Comparison of ENCODE assay signal across 8 cellular contexts in the genomic region with DNA sequence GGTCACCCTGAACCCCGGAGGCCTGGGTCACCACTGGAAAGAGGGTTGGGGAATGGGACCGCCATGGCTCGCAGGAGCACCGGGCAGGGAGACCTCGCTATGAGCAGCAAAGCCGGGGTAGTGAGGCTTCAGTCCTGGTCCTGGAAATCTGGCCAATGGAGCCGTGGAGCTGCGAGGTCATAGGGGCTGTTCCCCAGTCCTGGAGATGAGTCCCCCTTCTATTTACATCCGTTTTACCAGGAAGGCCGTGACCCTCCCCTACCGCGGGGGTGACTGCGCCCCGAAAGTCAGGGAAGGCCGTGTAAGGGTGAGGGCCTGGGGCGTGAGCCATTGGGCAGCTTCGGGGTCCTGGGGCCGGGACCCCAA. TPM values are rescaled to one million over a fixed set of nuclear protein-coding genes. Genes with fewer than 3 reads are reported as not detected.
A peak's percentile ranks its signal among the peaks of the same experiment; 100 is the strongest.
DNase-seq lines count a peak whose midpoint lies in the region; ATAC-seq and TF ChIP-seq lines count a peak whose summit lies in the region.

No MANE protein-coding gene starts in this region.

- H3K27ac Mint-ChIP-seq in activated naive CD4-positive, alpha-beta T cell treated with anti-CD3 and anti-CD28 coated beads, Interleukin-2, amount 10 ng/mL, durations not matched to agents 7 days and 5 days: peak overlapping the region; percentile 84

- ATAC-seq in HG02588 (IDR thresholded peaks at IDR 0.05; ENCODE audit: unreplicated experiment): no peak

- H3K36me3 Mint-ChIP-seq in activated naive CD4-positive, alpha-beta T cell treated with anti-CD3 and anti-CD28 coated beads, Interleukin-2, amount 10 ng/mL, durations not matched to agents 7 days and 5 days: peaks cover 6% of the 10 kb centered on the region

- peaks cover 18 to 35% (median 31%) of the 10 kb centered on the region in 4 donors for H3K4me1 ChIP-seq in transverse colon

- peak overlapping the region; percentile 87 to 93 (median 92) for H3K27ac ChIP-seq in transverse colon

- H3K9me3 Mint-ChIP-seq in activated naive CD4-positive, alpha-beta T cell treated with anti-CD3 and anti-CD28 coated beads, Interleukin-2, amount 10 ng/mL, durations not matched to agents 7 days and 5 days: no peaks in the 10 kb centered on the region

- WGBS in lower leg skin, 2 donors: 4 to 6% methylated on average over 12 of the region's 18 CpGs
- 4% methylated on average over 18 of the region's 18 CpGs; no CpG with 5 or more reads in 1 of the 2 donors for WGBS in transverse colon (ENCODE audit: low coverage in 1 of 2), 2 donors

- in situ Hi-C loops in astrocyte of the cerebellum (cut with HindIII; ENCODE audit: low sequenced_read_pairs) (no loop called here), transverse colon (cut with MboI; ENCODE audit: low pct_ligation_motif_present in 1 of 4, low pct_unique_long_range_greater_than_20kb in 1 of 4, low sequenced_read_pairs in 3 of 4) (no loop called here)

- H3K4me1 Mint-ChIP-seq in activated naive CD4-positive, alpha-beta T cell treated with anti-CD3 and anti-CD28 coated beads, Interleukin-2, amount 10 ng/mL, durations not matched to agents 7 days and 5 days: peaks cover 41% of the 10 kb centered on the region

- no peaks in the 10 kb centered on the region for H3K36me3 ChIP-seq in transverse colon

- no peak for TF ChIP-seq EP300 in transverse colon (IDR thresholded peaks at IDR 0.05; ENCODE audit: low read depth)

- H3K27me3 Mint-ChIP-seq in activated naive CD4-positive, alpha-beta T cell treated with anti-CD3 and anti-CD28 coated beads, Interleukin-2, amount 10 ng/mL, durations not matched to agents 7 days and 5 days: peaks cover 2% of the 10 kb centered on the region

- TF ChIP-seq CTCF in astrocyte of the cerebellum (IDR thresholded peaks at IDR 0.05; ENCODE audit: low read depth, low read length, missing control alignments) (no peak), lower leg skin (IDR thresholded peaks at IDR 0.05) (no peak), transverse colon (IDR thresholded peaks at IDR 0.05) (no peak)

- peak overlapping the region; percentile 51 for H3K4me3 ChIP-seq in astrocyte of the cerebellum (ENCODE audit: low read depth, low read length)
- H3K4me3 ChIP-seq in lower leg skin (ENCODE audit: low read depth, poor library complexity, severe bottlenecking): peak overlapping the region; percentile 30
- H3K4me3 ChIP-seq in transverse colon: peak overlapping the region; percentile 42 to 76 (median 54)

- H3K9me3 ChIP-seq in transverse colon: no peaks in the 10 kb centered on the region

- H3K27me3 ChIP-seq in transverse colon: no peaks in the 10 kb centered on the region

- no peak for DNase-seq in activated naive CD4-positive, alpha-beta T cell treated with anti-CD3 and anti-CD28 coated beads, Interleukin-2, amount 10 ng/mL, durations not matched to agents 7 days and 5 days
- no peak for DNase-seq in activated naive CD4-positive, alpha-beta T cell treated with anti-CD3 and anti-CD28 coated beads, Interleukin-2, amount 50 U/mL, for 16 hours
- DNase-seq in astrocyte of the cerebellum (ENCODE audit: low read depth): no peak
- no peak for DNase-seq in lower leg skin (ENCODE audit: low spot score in 2 of 2)
- DNase-seq in transverse colon: no peak
- DNase-seq in MV-4-11 (lab: John Stamatoyannopoulos, UW): no peak
- no peak for DNase-seq in activated effector memory CD4-positive, alpha-beta T cell treated with anti-CD3 and anti-CD28 coated beads, Interleukin-2, amount 50 U/mL, for 16 hours

- TF ChIP-seq POLR2A in lower leg skin (IDR thresholded peaks at IDR 0.05) (no peak), transverse colon (IDR thresholded peaks at IDR 0.05) (no peak)

- CTCF ChIA-PET in activated naive CD4-positive, alpha-beta T cell treated with anti-CD3 and anti-CD28 coated beads, Interleukin-2, amount 10 ng/mL, durations not matched to agents 7 days and 5 days (lab: Charles Lee): no interaction called here

- H3K4me3 Mint-ChIP-seq in activated naive CD4-positive, alpha-beta T cell treated with anti-CD3 and anti-CD28 coated beads, Interleukin-2, amount 10 ng/mL, durations not matched to agents 7 days and 5 days: peak overlapping the region; percentile 82

- intact Hi-C loops in lower leg skin (cut with DNase I; ENCODE audit: low total_unique reads): no loop called here
- intact Hi-C loops in transverse colon (cut with DNase I; ENCODE audit: low total_unique reads): no loop called here

RNA-seq across cellular contexts. Expression of a gene that starts 0.4 kb away (rescaled TPM):
- total RNA-seq in lower leg skin: 10 to 100 TPM; 16.4 to 44.3 (median 24.5) TPM
- total RNA-seq in transverse colon: 100 to 1,000 TPM in 2 of 4 donors, 10 to 100 TPM in 2; 26.0 to 185 (median 70.5) TPM

RNA-seq across cellular contexts. Expression of a gene that starts 5.2 kb away (rescaled TPM):
- total RNA-seq in lower leg skin (1,000 to 10,000 TPM in 1 of 4 donors, 100 to 1,000 TPM in 3; 479 to 1,471 (median 745) TPM), transverse colon (100 to 1,000 TPM; 273 to 670 (median 466) TPM)

RNA-seq across cellular contexts. Expression of a gene that starts 6.5 kb away (rescaled TPM):
- total RNA-seq in lower leg skin (10 to 100 TPM; 10.9 to 19.2 (median 14.8) TPM), transverse colon (10 to 100 TPM in 2 of 4 donors, 1 to 10 TPM in 2; 6.0 to 28.3 (median 9.7) TPM)

RNA-seq across cellular contexts. Expression of a gene that starts 14.1 kb away (rescaled TPM):
- total RNA-seq in lower leg skin (10 to 100 TPM; 55.5 to 99.7 (median 72.4) TPM), transverse colon (100 to 1,000 TPM in 3 of 4 donors, 10 to 100 TPM in 1; 61.7 to 821 (median 134) TPM)

RNA-seq across cellular contexts. Expression of a gene that starts 14.7 kb away (rescaled TPM):
- not detected for total RNA-seq in lower leg skin
- total RNA-seq in transverse colon: 1 to 10 TPM in 1 of 4 donors, under 1 TPM in 1, not detected in 2; 0.79 to 1.2 TPM
